ENCODE assay signal across 17 cellular contexts in genomic region chr10:103045961-103046360, GRCh38.
"Had no signal": no experiment of that assay in that cellular context is flagged by ENCODE, and none has a peak within 500 bp of the region (broad histone marks: within the 10 kb centered on the region; RNA-seq: fewer than 3 reads in every experiment).

No MANE protein-coding gene starts in this region.

- DNase-seq: cortex of kidney; effector memory CD4-positive, alpha-beta T cell; heart right ventricle; hypothalamus; kidney glomerular epithelial cell; mesendoderm; naive thymus-derived CD4-positive, alpha-beta T cell; nephron progenitor cell; psoas muscle; retina; stimulated activated CD4-positive, alpha-beta T cell treated with anti-CD3 and anti-CD28 coated beads, Interleukin-2, amount 100 ng/mL, for 24 hours; stimulated activated CD4-positive, alpha-beta T cell treated with anti-CD3 and anti-CD28 coated beads, Interleukin-4, amount 100 ng/mL, for 4 hours; stimulated activated naive B cell treated with anti-CD40 and anti-IgM and Interleukin-4, amounts not matched to agents 10 μg/mL and 1 μg/mL and 100 μg/mL, for 72 hours; stimulated activated naive CD8-positive, alpha-beta T cell treated with anti-CD3 and anti-CD28 coated beads, Interleukin-15, amount 100 ng/mL, for 72 hours; testis had no signal

- H3K4me3 ChIP-seq: heart right ventricle, psoas muscle, testis had no signal

- H3K27me3 ChIP-seq: heart right ventricle, testis had no signal

- H3K27ac ChIP-seq: psoas muscle had no signal

- H3K9me3 ChIP-seq: heart right ventricle, psoas muscle, testis had no signal

- H3K4me3 Mint-ChIP-seq: naive thymus-derived CD4-positive, alpha-beta T cell; nephron progenitor cell; stimulated activated naive B cell treated with anti-CD40 and anti-IgM and Interleukin-4, amounts not matched to agents 10 μg/mL and 1 μg/mL and 100 μg/mL, for 72 hours; stimulated activated naive CD8-positive, alpha-beta T cell treated with anti-CD3 and anti-CD28 coated beads, Interleukin-15, amount 100 ng/mL, for 72 hours had no signal

- H3K9me3 Mint-ChIP-seq: naive thymus-derived CD4-positive, alpha-beta T cell; nephron progenitor cell; stimulated activated naive B cell treated with anti-CD40 and anti-IgM and Interleukin-4, amounts not matched to agents 10 μg/mL and 1 μg/mL and 100 μg/mL, for 72 hours; stimulated activated naive CD8-positive, alpha-beta T cell treated with anti-CD3 and anti-CD28 coated beads, Interleukin-15, amount 100 ng/mL, for 72 hours had no signal

- ATAC-seq: esophagus mucosa; naive thymus-derived CD4-positive, alpha-beta T cell; psoas muscle; sciatic nerve; stimulated activated naive B cell treated with anti-CD40 and anti-IgM and Interleukin-4, amounts not matched to agents 10 μg/mL and 1 μg/mL and 100 μg/mL, for 72 hours; stimulated activated naive CD8-positive, alpha-beta T cell treated with anti-CD3 and anti-CD28 coated beads, Interleukin-15, amount 100 ng/mL, for 72 hours had no signal

- H3K27ac Mint-ChIP-seq: naive thymus-derived CD4-positive, alpha-beta T cell; nephron progenitor cell; stimulated activated naive B cell treated with anti-CD40 and anti-IgM and Interleukin-4, amounts not matched to agents 10 μg/mL and 1 μg/mL and 100 μg/mL, for 72 hours; stimulated activated naive CD8-positive, alpha-beta T cell treated with anti-CD3 and anti-CD28 coated beads, Interleukin-15, amount 100 ng/mL, for 72 hours had no signal

- H3K4me1 Mint-ChIP-seq: stimulated activated naive CD8-positive, alpha-beta T cell treated with anti-CD3 and anti-CD28 coated beads, Interleukin-15, amount 100 ng/mL, for 72 hours had no signal

- H3K27me3 Mint-ChIP-seq: stimulated activated naive B cell treated with anti-CD40 and anti-IgM and Interleukin-4, amounts not matched to agents 10 μg/mL and 1 μg/mL and 100 μg/mL, for 72 hours; stimulated activated naive CD8-positive, alpha-beta T cell treated with anti-CD3 and anti-CD28 coated beads, Interleukin-15, amount 100 ng/mL, for 72 hours had no signal
